In genomic region chrX:100819837-100820666, GRCh38 we compare ENCODE assay signal across 8 cellular contexts. TPM values are rescaled to one million over a fixed set of nuclear protein-coding genes. Genes with fewer than 3 reads are reported as not detected.
DNase-seq lines count a peak whose midpoint lies in the region; TF ChIP-seq lines count a peak whose summit lies in the region.

CSTF2 (plus strand) TSS chrX:100820391; CDS start chrX:100820417, 26 bp downstream.

- in situ Hi-C loops in G401 (cut with HindIII; ENCODE audit: low sequenced_read_pairs), result no loop called here

- H3K4me3 ChIP-seq in H7 (ENCODE audit: insufficient read depth, low read depth, low read length) (peak within 1 kb of the TSS; percentile 76), Loucy (ENCODE audit: low read length, poor library complexity, severe bottlenecking) (peak within 1 kb of the TSS; percentile 98), fibroblast of villous mesenchyme (ENCODE audit: low read depth, low read length) (peak within 1 kb of the TSS; percentile 82), stomach (peak within 1 kb of the TSS; percentile 47 to 72 (median 63))

- no peak for TF ChIP-seq EP300 in stomach (IDR thresholded peaks at IDR 0.05)

- H4K20me1 ChIP-seq in Loucy (ENCODE audit: insufficient read depth, low read length, poor library complexity, severe bottlenecking), result no peaks in the 10 kb centered on the region

- intact Hi-C loops in stomach (cut with DNase I; ENCODE audit: low total_unique reads), result no loop called here

- H3K4me3 Mint-ChIP-seq in neural crest cell, result peak within 1 kb of the TSS; percentile 95

- H3K4me1 Mint-ChIP-seq in neural crest cell, result peaks cover 6% of the 10 kb centered on the region

- peak within 1 kb of the TSS; percentile 87 for H3K4me2 ChIP-seq in Loucy (ENCODE audit: low read depth, low read length, poor library complexity, severe bottlenecking)

- peaks cover 30% of the 10 kb centered on the region for H3K27me3 Mint-ChIP-seq in neural crest cell (ENCODE audit: low read depth)

- H3K4me1 ChIP-seq in Loucy (ENCODE audit: insufficient read depth, low read length, poor library complexity, severe bottlenecking), result peaks cover 4% of the 10 kb centered on the region
- H3K4me1 ChIP-seq in stomach, result peaks cover 0 to 7% (median 3%) of the 10 kb centered on the region in 4 donors

- no peaks in the 10 kb centered on the region; the same call in none of the 2 replicates for H3K27me3 ChIP-seq in H7 (ENCODE audit: control insufficient read depth, insufficient read depth, low read length)
- H3K27me3 ChIP-seq in Loucy (ENCODE audit: insufficient read depth, low read length, poor library complexity, severe bottlenecking), result peaks cover 24% of the 10 kb centered on the region
- H3K27me3 ChIP-seq in stomach, result no peaks in the 10 kb centered on the region

- 0 to 57% (median 7%) methylated on average over 16 to 49 of the region's 49 CpGs for WGBS in stomach, 5 donors

- TF ChIP-seq CTCF in Loucy (conservative IDR thresholded peaks at IDR 0.05; ENCODE audit: low read length), result no peak
- TF ChIP-seq CTCF in fibroblast of villous mesenchyme (IDR thresholded peaks at IDR 0.05; ENCODE audit: insufficient read depth, low read depth, low read length), result no peak
- peak; percentile 39 for TF ChIP-seq CTCF in neural crest cell (conservative IDR thresholded peaks at IDR 0.05)
- TF ChIP-seq CTCF in stomach (IDR thresholded peaks at IDR 0.05), result no peak

- H3K9me3 ChIP-seq in Loucy (ENCODE audit: insufficient read depth, low read depth, low read length) (no peaks in the 10 kb centered on the region), stomach (peaks cover 0 to 8% (median 0%) of the 10 kb centered on the region in 4 donors)

- H2AFZ ChIP-seq in Loucy (ENCODE audit: low read length), result peak within 1 kb of the TSS; percentile 91

- DNase-seq in G401 (ENCODE audit: low spot score) (peak; percentile 87), H7 (peak; percentile 78), SHP77 (lab: John Stamatoyannopoulos, UW) (peak; percentile 63 to 77), fibroblast of villous mesenchyme (ENCODE audit: low read depth) (peak; percentile 81), neural crest cell (ENCODE audit: low read depth, low spot score) (peak; percentile 49), stomach (peak; percentile 80)
- DNase-seq in activated effector memory CD4-positive, alpha-beta T cell treated with Interleukin-2 at 50 U/mL for 16 hours, result peak; percentile 71

- peaks cover 4% of the 10 kb centered on the region for H3K9me3 Mint-ChIP-seq in neural crest cell

- TF ChIP-seq POLR2A in stomach (IDR thresholded peaks at IDR 0.05), result no peak

- H3K27ac ChIP-seq in stomach, result peak within 1 kb of the TSS; percentile 37 to 82 (median 51)

- peak within 1 kb of the TSS; percentile 92 for H3K27ac Mint-ChIP-seq in neural crest cell (ENCODE audit: unreplicated experiment)

- H3K79me2 ChIP-seq in Loucy (ENCODE audit: insufficient read depth, low read length), result peaks cover 14% of the 10 kb centered on the region

- no peaks in the 10 kb centered on the region for H3K9me2 ChIP-seq in Loucy (replicated peaks; ENCODE audit: low read depth, low read length)

- peaks cover 2% of the 10 kb centered on the region for H3K36me3 Mint-ChIP-seq in neural crest cell (ENCODE audit: low read depth)

- no peaks in the 10 kb centered on the region for H3F3A ChIP-seq in Loucy (ENCODE audit: low read depth)

- H3K36me3 ChIP-seq in H7 (replicated peaks; ENCODE audit: control insufficient read depth, insufficient read depth, low read length) (peaks cover 5% of the 10 kb centered on the region), Loucy (ENCODE audit: insufficient read depth, low read length) (peaks cover 12% of the 10 kb centered on the region; the same call in 1 of the 2 replicates), stomach (peaks cover 0 to 23% (median 21%) of the 10 kb centered on the region in 4 donors)

- H3K9ac ChIP-seq in Loucy (ENCODE audit: low read depth, low read length, poor library complexity, severe bottlenecking), result peak within 1 kb of the TSS; percentile 89

RNA-seq across cellular contexts. Expression of gene CSTF2, which starts in this region (rescaled TPM):
- total RNA-seq in G401 (2014; rRNA removed; shearing (Covaris generic)), result 31.4 and 46.7 TPM in 2 replicates
- total RNA-seq in H7 (2014; rRNA removed; shearing (Covaris generic)), result 29.6 and 34.9 TPM in 2 replicates
- 14.5 and 16.0 TPM in 2 replicates for total RNA-seq in fibroblast of villous mesenchyme
- 28.7 and 30.1 TPM in 2 replicates for total RNA-seq in neural crest cell
- total RNA-seq in stomach, result 10 to 100 TPM in 2 of 5 donors, 1 to 10 TPM in 2, not detected in 1; 6.8 to 13.0 (median 9.6) TPM
- polyA plus RNA-seq in stomach, result 1 to 10 TPM; 5.8 to 7.8 (median 6.9) TPM

Comparison
In these comparisons a context has a peak if more than half of its experiments do, and no peak if none do; other contexts are left out.
1. Peak in every context shown above with its lines: DNase-seq, H3K4me3 ChIP-seq and H3K27ac ChIP-seq.